18 cellular contexts compared by ENCODE assay signal in the genomic region with DNA sequence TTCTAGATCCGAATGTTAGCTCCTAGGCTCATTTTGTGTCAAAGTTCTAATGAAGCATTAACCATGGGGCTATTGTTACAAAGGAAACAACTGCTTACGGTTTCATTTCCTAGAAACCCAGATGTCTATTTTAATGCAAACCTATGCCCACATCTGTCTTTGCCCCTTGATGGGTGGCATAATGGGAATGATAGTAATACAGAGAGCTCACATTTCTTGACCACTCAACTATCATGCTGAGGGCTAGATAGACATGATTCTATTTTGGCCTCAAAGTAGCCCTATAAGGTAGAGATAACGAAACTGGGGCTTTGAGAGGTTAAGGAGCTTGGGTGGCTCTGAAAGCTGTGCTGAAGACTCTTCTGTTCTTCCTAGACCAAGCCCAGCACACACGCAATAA. TPM values are rescaled to one million over a fixed set of nuclear protein-coding genes. Genes with fewer than 3 reads are reported as not detected.
DNase-seq lines count a peak whose midpoint lies in the region; ATAC-seq, FAIRE-seq and TF ChIP-seq lines count a peak whose summit lies in the region.
"Had no signal": no experiment of that assay in that cellular context is flagged by ENCODE, and none has a peak within 500 bp of the region (broad histone marks: within the 10 kb centered on the region; RNA-seq: fewer than 3 reads in every experiment).

No MANE protein-coding gene starts in this region.

- peaks cover 2% of the 10 kb centered on the region for H3K27me3 Mint-ChIP-seq in astrocyte (ENCODE audit: low read depth, unreplicated experiment)
- H3K27me3 Mint-ChIP-seq in CD4-positive, alpha-beta memory T cell, result peaks cover 2 to 5% of the 10 kb centered on the region in 2 donors

- no peak overlapping the region for H3K14ac ChIP-seq in mesenchymal stem cell (ENCODE audit: low read length in 2 of 2)

- H4K20me1 ChIP-seq in astrocyte (ENCODE audit: insufficient read depth, low read length), result no peaks in the 10 kb centered on the region

- H3K27me3 ChIP-seq in astrocyte (ENCODE audit: insufficient read depth, low read length) (no peaks in the 10 kb centered on the region), mesenchymal stem cell (ENCODE audit: control insufficient read depth in 1 of 2, insufficient read depth in 1 of 2, low read length in 2 of 2) (peaks cover 0 to 7% of the 10 kb centered on the region in 2 experiments)
- H3K27me3 ChIP-seq in CD4-positive, alpha-beta memory T cell (ENCODE audit: insufficient read depth, low read length), result no peaks in the 10 kb centered on the region
- H3K27me3 ChIP-seq: SJSA1 had no signal

- H3K27ac ChIP-seq in astrocyte (ENCODE audit: low read depth, low read length) (no peak overlapping the region), mesenchymal stem cell (ENCODE audit: low read length, poor library complexity, severe bottlenecking) (no peak overlapping the region)
- no peak overlapping the region for H3K27ac ChIP-seq in CD4-positive, alpha-beta memory T cell (ENCODE audit: low read depth, low read length)
- H3K27ac ChIP-seq: C4-2B, SJSA1, VCaP had no signal

- H3K79me2 ChIP-seq in astrocyte (ENCODE audit: insufficient read depth, low read length), result no peaks in the 10 kb centered on the region

- H4K8ac ChIP-seq in mesenchymal stem cell (ENCODE audit: low read length), result no peak overlapping the region

- peak; percentile 97 for FAIRE-seq in astrocyte (lab: Jason Lieb, UNC)
- no peak for FAIRE-seq in RCC 7860 (lab: Jason Lieb, UNC)

- CTCF ChIA-PET in CD4-positive, alpha-beta memory T cell (lab: Charles Lee; ENCODE audit: partially characterized antibody), result no interaction called here

- no peak overlapping the region for H3K4me3 Mint-ChIP-seq in astrocyte (ENCODE audit: unreplicated experiment)
- H3K4me3 Mint-ChIP-seq in CD4-positive, alpha-beta memory T cell, result no peak overlapping the region

- H2BK5ac ChIP-seq in mesenchymal stem cell (ENCODE audit: low read depth, low read length, poor library complexity, severe bottlenecking), result no peak overlapping the region

- ATAC-seq in GM18858 (IDR thresholded peaks at IDR 0.05; ENCODE audit: unreplicated experiment) (peak; percentile 66), GM21619 (IDR thresholded peaks at IDR 0.05; ENCODE audit: unreplicated experiment) (peak; percentile 54), HG03175 (IDR thresholded peaks at IDR 0.05; ENCODE audit: unreplicated experiment) (peak; percentile 55)
- ATAC-seq in activated CD4-positive, CD25-positive, alpha-beta regulatory T cell treated with anti-CD3 and anti-CD28 coated beads, Interleukin-2, amount 50 U/mL, for 24 hours, result no peak

- no peak overlapping the region for H4K91ac ChIP-seq in mesenchymal stem cell (ENCODE audit: low read length)

- H3K36me3 Mint-ChIP-seq in astrocyte (ENCODE audit: low read depth, unreplicated experiment), result no peaks in the 10 kb centered on the region
- no peaks in the 10 kb centered on the region for H3K36me3 Mint-ChIP-seq in CD4-positive, alpha-beta memory T cell

- H3K9me3 ChIP-seq in astrocyte (ENCODE audit: insufficient read depth, low read depth, low read length) (no peaks in the 10 kb centered on the region), mesenchymal stem cell (ENCODE audit: control insufficient read depth, low read length) (peaks cover 4% of the 10 kb centered on the region)
- H3K9me3 ChIP-seq in CD4-positive, alpha-beta memory T cell (ENCODE audit: control insufficient read depth in 1 of 2, low read length in 2 of 2), result no peaks in the 10 kb centered on the region
- H3K9me3 ChIP-seq: SJSA1 had no signal

- H3K4me1 Mint-ChIP-seq in astrocyte (ENCODE audit: low read depth, unreplicated experiment), result no peaks in the 10 kb centered on the region
- no peaks in the 10 kb centered on the region for H3K4me1 Mint-ChIP-seq in CD4-positive, alpha-beta memory T cell

- no peak overlapping the region for H2BK12ac ChIP-seq in mesenchymal stem cell (ENCODE audit: low read length in 2 of 2)

- no peaks in the 10 kb centered on the region for H3K79me1 ChIP-seq in mesenchymal stem cell (replicated peaks; ENCODE audit: low read length, poor library complexity, severe bottlenecking)

- H3K9me3 Mint-ChIP-seq in astrocyte (ENCODE audit: unreplicated experiment), result no peaks in the 10 kb centered on the region
- peaks cover 0 to 10% (median 3%) of the 10 kb centered on the region in 8 donors for H3K9me3 Mint-ChIP-seq in CD4-positive, alpha-beta memory T cell

- POLR2A ChIA-PET in CD4-positive, alpha-beta memory T cell (lab: Charles Lee; ENCODE audit: partially characterized antibody), result no interaction called here

- H3K4me3 ChIP-seq in astrocyte (ENCODE audit: insufficient read depth, low read depth, low read length) (no peak overlapping the region), mesenchymal stem cell (ENCODE audit: insufficient read depth in 1 of 2, low read depth in 1 of 2, low read length in 2 of 2) (no peak overlapping the region)
- no peak overlapping the region for H3K4me3 ChIP-seq in CD4-positive, alpha-beta memory T cell (ENCODE audit: low read length in 2 of 2)
- H3K4me3 ChIP-seq: SJSA1 had no signal

- intact Hi-C loops in CD4-positive, alpha-beta memory T cell (cut with micrococcal nuclease), result no loop called here

- no peak for DNase-seq in astrocyte (ENCODE audit: low read depth)
- DNase-seq in CD4-positive, alpha-beta memory T cell, result no peak
- no peak for DNase-seq in RCC 7860 (ENCODE audit: low spot score)
- no peak for DNase-seq in mesenchymal stem cell
- DNase-seq: activated T-cell treated with anti-CD3 and anti-CD28 coated beads, Interleukin-2, amount 50 U/mL, for 1 hour; effector CD8-positive, alpha-beta T cell; GDM1; NCI-H510A treated with DMSO at 0.1 percent for 48 hours; retina; substantia nigra had no signal

- H2AK5ac ChIP-seq in mesenchymal stem cell (ENCODE audit: low read length, severe bottlenecking), result no peak overlapping the region

- no peak overlapping the region for H2BK120ac ChIP-seq in mesenchymal stem cell (ENCODE audit: low read depth, low read length)

- no peak overlapping the region for H3K9ac ChIP-seq in astrocyte (ENCODE audit: low read length)
- H3K9ac ChIP-seq in mesenchymal stem cell (ENCODE audit: low read length), result no peak overlapping the region

- no peak overlapping the region for H3K4ac ChIP-seq in mesenchymal stem cell (ENCODE audit: low read depth in 1 of 2, low read length in 2 of 2)

- no CpG with 5 or more reads among the region's 4 CpGs for WGBS in mesenchymal stem cell

- no peak overlapping the region for H2BK15ac ChIP-seq in mesenchymal stem cell (ENCODE audit: low read depth, poor library complexity, severe bottlenecking)

- H3K4me1 ChIP-seq in astrocyte (ENCODE audit: insufficient read depth, low read length) (no peaks in the 10 kb centered on the region), mesenchymal stem cell (ENCODE audit: control insufficient read depth, insufficient read depth, low read depth, low read length) (no peaks in the 10 kb centered on the region)
- H3K4me1 ChIP-seq in CD4-positive, alpha-beta memory T cell (ENCODE audit: insufficient read depth, low read length), result no peaks in the 10 kb centered on the region
- H3K4me1 ChIP-seq: SJSA1 had no signal

- no peak overlapping the region for H3K23ac ChIP-seq in mesenchymal stem cell (ENCODE audit: low read length in 2 of 2)

- no peak overlapping the region for H3K27ac Mint-ChIP-seq in astrocyte (ENCODE audit: unreplicated experiment)
- H3K27ac Mint-ChIP-seq in CD4-positive, alpha-beta memory T cell, result peak overlapping the region in 1 of 7 donors; percentile 6

- no peaks in the 10 kb centered on the region for H3K36me3 ChIP-seq in astrocyte (ENCODE audit: insufficient read depth, low read length)
- H3K36me3 ChIP-seq in CD4-positive, alpha-beta memory T cell (ENCODE audit: insufficient read depth, low read length), result no peaks in the 10 kb centered on the region
- no peaks in the 10 kb centered on the region for H3K36me3 ChIP-seq in mesenchymal stem cell (ENCODE audit: control insufficient read depth in 1 of 2, insufficient read depth in 2 of 2, low read depth in 1 of 2, low read length in 2 of 2)
- H3K36me3 ChIP-seq: SJSA1 had no signal

- no peak overlapping the region for H3K18ac ChIP-seq in mesenchymal stem cell (ENCODE audit: low read depth in 1 of 2, low read length in 2 of 2)

- H2AFZ ChIP-seq in astrocyte (ENCODE audit: low read depth, low read length) (no peak overlapping the region), mesenchymal stem cell (ENCODE audit: low read depth, low read length) (no peak overlapping the region)

- no peak overlapping the region for H3K4me2 ChIP-seq in astrocyte (ENCODE audit: low read length)
- no peak overlapping the region for H3K4me2 ChIP-seq in mesenchymal stem cell (ENCODE audit: low read length, poor library complexity, severe bottlenecking)

- no peak for TF ChIP-seq CTCF in astrocyte (IDR thresholded peaks at IDR 0.05; ENCODE audit: insufficient read depth, low read depth, low read length)

RNA-seq across cellular contexts. Expression of gene TLR7, which starts 1.9 kb away (rescaled TPM):
- total RNA-seq in astrocyte, result 0.07 TPM in 1 of 2 replicates, not detected in the other
- total RNA-seq in CD4-positive, alpha-beta memory T cell, result under 1 TPM in 1 of 2 experiments, not detected in 1; 0.06 TPM
- polyA plus RNA-seq in CD4-positive, alpha-beta memory T cell, result under 1 TPM in 1 of 2 donors, not detected in 1; 0.16 TPM
- not detected for polyA plus RNA-seq in mesenchymal stem cell (2013, experiment 1 of 2)
- polyA plus RNA-seq in mesenchymal stem cell (2013, experiment 2 of 2), result not detected
- total RNA-seq: kidney epithelial cell had no signal

RNA-seq across cellular contexts. Expression of gene TLR8, which starts 37.7 kb away (rescaled TPM):
- not detected in 2 replicates for total RNA-seq in astrocyte
- under 1 TPM; 0.26 to 0.33 TPM for total RNA-seq in CD4-positive, alpha-beta memory T cell
- not detected for polyA plus RNA-seq in CD4-positive, alpha-beta memory T cell
- not detected for polyA plus RNA-seq in mesenchymal stem cell (2013, experiment 1 of 2)
- polyA plus RNA-seq in mesenchymal stem cell (2013, experiment 2 of 2), result not detected
- total RNA-seq: kidney epithelial cell, SJSA1 had no signal

Comparison
In these comparisons a context has a peak if more than half of its experiments do, and no peak if none do; other contexts are left out.
1. ATAC-seq: peak in GM18858 (single experiment), GM21619 (single experiment) and HG03175 (single experiment); none in activated CD4-positive, CD25-positive, alpha-beta regulatory T cell treated with anti-CD3 and anti-CD28 coated beads, Interleukin-2, amount 50 U/mL, for 24 hours (0 of 2).